Comparison of ENCODE assay signal across 18 cellular contexts in the genomic region with DNA sequence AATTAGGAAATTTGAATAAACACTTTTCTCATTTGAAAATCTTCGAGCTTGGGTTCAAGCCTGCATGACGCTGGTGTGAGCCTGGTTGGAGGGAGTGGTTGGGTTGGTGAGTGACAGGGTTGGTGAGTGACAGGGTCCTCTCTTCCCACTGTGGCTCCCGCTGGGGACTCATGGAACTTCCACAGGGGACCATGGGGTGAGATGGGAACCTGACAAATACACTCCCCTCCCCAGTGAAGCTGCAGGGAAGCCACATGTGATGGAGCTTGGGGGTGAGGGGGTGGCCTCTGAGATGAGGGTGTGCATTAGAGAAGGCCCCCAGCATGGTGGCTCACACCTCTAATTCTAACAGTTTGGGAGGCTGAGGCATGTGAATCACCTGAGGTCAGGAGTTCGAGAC.
DNase-seq lines count a peak whose midpoint lies in the region; ATAC-seq and TF ChIP-seq lines count a peak whose summit lies in the region.
"Had no signal": no experiment of that assay in that cellular context is flagged by ENCODE, and none has a peak within 500 bp of the region (broad histone marks: within the 10 kb centered on the region; RNA-seq: fewer than 3 reads in every experiment).

No MANE protein-coding gene starts in this region.

- H3K4me1 ChIP-seq in endodermal cell (ENCODE audit: control insufficient read depth, insufficient read depth, low read length) = no peaks in the 10 kb centered on the region
- no peaks in the 10 kb centered on the region for H3K4me1 ChIP-seq in osteoblast (ENCODE audit: insufficient read depth, low read length)
- peaks cover 0 to 9% (median 2%) of the 10 kb centered on the region in 6 donors for H3K4me1 ChIP-seq in spleen
- H3K4me1 ChIP-seq in esophagus muscularis mucosa = no peaks in the 10 kb centered on the region
- H3K4me1 ChIP-seq: A549 had no signal

- H3K36me3 ChIP-seq in endodermal cell (ENCODE audit: control insufficient read depth, insufficient read depth, low read length) = no peaks in the 10 kb centered on the region
- no peaks in the 10 kb centered on the region for H3K36me3 ChIP-seq in osteoblast (ENCODE audit: insufficient read depth, low read length)
- no peaks in the 10 kb centered on the region for H3K36me3 ChIP-seq in spleen
- H3K36me3 ChIP-seq in esophagus muscularis mucosa = no peaks in the 10 kb centered on the region

- H3K27ac ChIP-seq in endodermal cell (ENCODE audit: low read depth, low read length) = no peak overlapping the region
- H3K27ac ChIP-seq in osteoblast (ENCODE audit: low read depth, low read length) = no peak overlapping the region
- H3K27ac ChIP-seq in spleen = no peak overlapping the region
- no peak overlapping the region for H3K27ac ChIP-seq in esophagus muscularis mucosa (replicated peaks in 1 of 4)
- no peak overlapping the region for H3K27ac ChIP-seq in dorsolateral prefrontal cortex
- H3K27ac ChIP-seq: 22Rv1, A549, C4-2B, GM23248, HL-60 had no signal

- H3K27me3 ChIP-seq in endodermal cell (ENCODE audit: control insufficient read depth, insufficient read depth, low read length, poor library complexity, severe bottlenecking) = no peaks in the 10 kb centered on the region
- peaks cover 24% of the 10 kb centered on the region for H3K27me3 ChIP-seq in osteoblast (ENCODE audit: insufficient read depth, low read length)
- peaks cover 0 to 23% (median 0%) of the 10 kb centered on the region in 7 donors for H3K27me3 ChIP-seq in spleen (replicated peaks in 1 of 7)
- peaks cover 0 to 7% (median 0%) of the 10 kb centered on the region in 4 donors for H3K27me3 ChIP-seq in esophagus muscularis mucosa
- H3K27me3 ChIP-seq in dorsolateral prefrontal cortex = peaks cover 0 to 41% (median 3%) of the 10 kb centered on the region in 45 donors

- H3K9me3 ChIP-seq in endodermal cell (ENCODE audit: control insufficient read depth, low read length) = no peaks in the 10 kb centered on the region
- no peaks in the 10 kb centered on the region for H3K9me3 ChIP-seq in osteoblast (ENCODE audit: low read depth, low read length)
- no peaks in the 10 kb centered on the region for H3K9me3 ChIP-seq in spleen
- no peaks in the 10 kb centered on the region for H3K9me3 ChIP-seq in esophagus muscularis mucosa
- H3K9me3 ChIP-seq: A549, Caco-2 had no signal

- WGBS in endodermal cell (ENCODE audit: insufficient coverage in 1 of 2, insufficient read length in 1 of 2), 2 experiments = 80 to 100% methylated on average over 1 to 3 of the region's 4 CpGs
- 81 to 94% (median 88%) methylated on average over 4 of the region's 4 CpGs for WGBS in spleen, 5 donors
- WGBS in esophagus muscularis mucosa = 90% methylated on average over 4 of the region's 4 CpGs

- no peak overlapping the region for H3K4me3 Mint-ChIP-seq in endodermal cell
- H3K4me3 Mint-ChIP-seq: CD4-positive, alpha-beta T cell had no signal

- no peak overlapping the region for H3K4me2 ChIP-seq in osteoblast (ENCODE audit: insufficient read depth, low read length)
- H3K4me2 ChIP-seq: A549 had no signal

- intact Hi-C loops in spleen (cut with DNase I; ENCODE audit: low total_unique reads) (no loop called here), esophagus muscularis mucosa (cut with DNase I) (no loop called here), dorsolateral prefrontal cortex (cut with DNase I) (no loop called here)

- no peaks in the 10 kb centered on the region for H3K9me3 Mint-ChIP-seq in endodermal cell
- H3K9me3 Mint-ChIP-seq: CD4-positive, alpha-beta T cell had no signal

- no peaks in the 10 kb centered on the region for H3K36me3 Mint-ChIP-seq in endodermal cell (ENCODE audit: low read depth)

- peak; percentile 6 for DNase-seq in activated effector memory CD4-positive, alpha-beta T cell treated with anti-CD3 and anti-CD28 coated beads, Interleukin-2, amount 50 U/mL, for 16 hours
- no peak for DNase-seq in activated effector memory CD4-positive, alpha-beta T cell treated with Interleukin-2 at 50 U/mL for 16 hours
- DNase-seq in endodermal cell (peak; percentile 25), osteoblast (ENCODE audit: insufficient read length, low spot score, missing footprints) (peak; percentile 35), spleen (peak; percentile 28), esophagus muscularis mucosa (ENCODE audit: extremely low spot score) (no peak), dorsolateral prefrontal cortex (no peak)
- DNase-seq: AML-193, Caco-2, GM23248, HCEC 1CT, IMR-90 had no signal

- H3K4me1 Mint-ChIP-seq in endodermal cell = peaks cover 31% of the 10 kb centered on the region

- H3K9ac ChIP-seq in endodermal cell (ENCODE audit: extremely low read depth, low read length, poor library complexity, severe bottlenecking) = no peak overlapping the region
- H3K9ac ChIP-seq: GM23248 had no signal

- no peaks in the 10 kb centered on the region for H3K79me2 ChIP-seq in osteoblast (ENCODE audit: insufficient read depth, low read length)

- no peaks in the 10 kb centered on the region for H4K20me1 ChIP-seq in osteoblast (ENCODE audit: insufficient read depth, low read length)

- TF ChIP-seq POLR2A in spleen (IDR thresholded peaks at IDR 0.05) (no peak), esophagus muscularis mucosa (IDR thresholded peaks at IDR 0.05; ENCODE audit: low read depth) (no peak)

- no peak for TF ChIP-seq CTCF in endodermal cell (conservative IDR thresholded peaks at IDR 0.05)
- no peak for TF ChIP-seq CTCF in osteoblast (IDR thresholded peaks at IDR 0.05; ENCODE audit: extremely low read depth, low read depth, low read length)
- TF ChIP-seq CTCF in spleen (IDR thresholded peaks at IDR 0.05 in 8 of 11, conservative IDR thresholded peaks at IDR 0.05 in 3 of 11) = no peak
- TF ChIP-seq CTCF in esophagus muscularis mucosa (IDR thresholded peaks at IDR 0.05) = no peak
- no peak for TF ChIP-seq CTCF in dorsolateral prefrontal cortex (IDR thresholded peaks at IDR 0.05 in 54 of 56, conservative IDR thresholded peaks at IDR 0.05 in 2 of 56; ENCODE audit: low read depth in 1 of 56, partially characterized antibody in 56 of 56)

- no peaks in the 10 kb centered on the region for H3K27me3 Mint-ChIP-seq in endodermal cell (ENCODE audit: insufficient read depth)
- H3K27me3 Mint-ChIP-seq: CD4-positive, alpha-beta T cell had no signal

- no peak overlapping the region for H2AFZ ChIP-seq in osteoblast (ENCODE audit: low read length)
- H2AFZ ChIP-seq: GM23248 had no signal

- no peak for ATAC-seq in HG02798 (IDR thresholded peaks at IDR 0.05; ENCODE audit: poor library complexity, unreplicated experiment)
- ATAC-seq: A549 had no signal

- TF ChIP-seq EP300 in esophagus muscularis mucosa (IDR thresholded peaks at IDR 0.05) = no peak

- H3K27ac Mint-ChIP-seq in endodermal cell = no peak overlapping the region
- H3K27ac Mint-ChIP-seq: CD4-positive, alpha-beta T cell had no signal

- H3K4me3 ChIP-seq in endodermal cell (ENCODE audit: low read length) (no peak overlapping the region), osteoblast (ENCODE audit: insufficient read depth, low read length) (no peak overlapping the region), spleen (no peak overlapping the region), esophagus muscularis mucosa (no peak overlapping the region), dorsolateral prefrontal cortex (no peak overlapping the region)
- H3K4me3 ChIP-seq: A549, GM23248 had no signal

Comparison
In these comparisons a context has a peak if more than half of its experiments do, and no peak if none do; other contexts are left out.
1. DNase-seq: peak in activated effector memory CD4-positive, alpha-beta T cell treated with anti-CD3 and anti-CD28 coated beads, Interleukin-2, amount 50 U/mL, for 16 hours (single experiment), endodermal cell (single experiment), osteoblast (single experiment) and spleen (single experiment); none in activated effector memory CD4-positive, alpha-beta T cell treated with Interleukin-2 at 50 U/mL for 16 hours (single experiment), esophagus muscularis mucosa (single experiment) and dorsolateral prefrontal cortex (0 of 10).